Comparison of ENCODE assay signal across 1 cellular context in genomic region chr15:64380130-64380870, GRCh38.
TF ChIP-seq lines count a peak whose summit lies in the region.

No MANE protein-coding gene starts in this region.

TF ChIP-seq in HepG2, 621 proteins besides CTCF, POLR2A, EP300 and RAD21:
- TF ChIP-seq ZNF770 (CRISPR knock-in tag; IDR thresholded peaks at IDR 0.05): peak; percentile 93
- 0 out of 2 replicates have a peak, but pooled peaks have one; percentile 11 for TF ChIP-seq ZNF121 (CRISPR knock-in tag; IDR thresholded peaks at IDR 0.05)
- peak; percentile 25; the same call in 1 of the 2 replicates for TF ChIP-seq ZNF460 (CRISPR knock-in tag; IDR thresholded peaks at IDR 0.05; ENCODE audit: borderline replicate concordance)
- TF ChIP-seq, protein P1, sequence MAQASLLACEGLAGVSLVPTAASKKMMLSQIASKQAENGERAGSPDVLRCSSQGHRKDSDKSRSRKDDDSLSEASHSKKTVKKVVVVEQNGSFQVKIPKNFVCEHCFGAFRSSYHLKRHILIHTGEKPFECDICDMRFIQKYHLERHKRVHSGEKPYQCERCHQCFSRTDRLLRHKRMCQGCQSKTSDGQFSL (CRISPR knock-in tag; IDR thresholded peaks at IDR 0.05): peak; percentile 44; the same call in 1 of the 2 replicates
